In the genomic region with DNA sequence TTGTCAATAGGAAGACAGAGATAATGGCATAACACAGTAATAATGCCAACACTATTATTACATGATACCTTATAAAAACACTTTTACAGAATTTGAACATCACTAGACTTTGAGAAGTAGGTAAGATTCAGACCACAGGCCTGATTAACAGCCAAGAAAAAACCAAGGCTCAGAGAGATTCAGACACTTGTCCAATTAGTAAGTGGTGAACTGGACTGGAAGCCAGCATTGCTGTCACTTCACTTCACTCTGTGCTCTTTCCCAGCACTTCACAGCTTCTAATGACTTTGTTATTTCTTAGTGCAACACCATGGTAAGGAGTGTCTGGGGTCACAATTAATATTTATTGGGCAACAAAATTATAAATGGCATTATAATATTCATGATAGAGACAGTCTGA, we compare ENCODE assay signal across 35 cellular contexts.
DNase-seq lines count a peak whose midpoint lies in the region; ATAC-seq, FAIRE-seq and TF ChIP-seq lines count a peak whose summit lies in the region.
"Had no signal": no experiment of that assay in that cellular context is flagged by ENCODE, and none has a peak within 500 bp of the region (broad histone marks: within the 10 kb centered on the region; RNA-seq: fewer than 3 reads in every experiment).

No MANE protein-coding gene starts in this region.

- H3K4me1 ChIP-seq in astrocyte (ENCODE audit: insufficient read depth, low read length), result no peaks in the 10 kb centered on the region
- H3K4me1 ChIP-seq in SJCRH30, result 0 out of 2 replicates have a peak, but pooled peaks cover 4% of the 10 kb centered on the region
- H3K4me1 ChIP-seq: A549, BE2C, Caco-2 had no signal

- H3K4me3 ChIP-seq in astrocyte (ENCODE audit: insufficient read depth, low read depth, low read length), result no peak overlapping the region
- H3K4me3 ChIP-seq in SJCRH30, result no peak overlapping the region
- H3K4me3 ChIP-seq: A549; BLaER1; BLaER1 treated with 17β-estradiol and CSF1 and Interleukin-3, amounts not matched to agents 10 nM and 100 nM had no signal

- H4K20me1 ChIP-seq in astrocyte (ENCODE audit: insufficient read depth, low read length), result no peaks in the 10 kb centered on the region
- H4K20me1 ChIP-seq: BLaER1; BLaER1 treated with 17β-estradiol and CSF1 and Interleukin-3, amounts not matched to agents 10 nM and 100 nM had no signal

- H3K9me3 Mint-ChIP-seq in astrocyte (ENCODE audit: unreplicated experiment), result no peaks in the 10 kb centered on the region
- H3K9me3 Mint-ChIP-seq: CD4-positive, alpha-beta T cell; CD8-positive, alpha-beta T cell had no signal

- no peak overlapping the region for H2AFZ ChIP-seq in astrocyte (ENCODE audit: low read depth, low read length)

- no peaks in the 10 kb centered on the region for H3K27me3 ChIP-seq in astrocyte (ENCODE audit: insufficient read depth, low read length)
- H3K27me3 ChIP-seq in SJCRH30, result no peaks in the 10 kb centered on the region
- H3K27me3 ChIP-seq: BE2C; BLaER1; BLaER1 treated with 17β-estradiol and CSF1 and Interleukin-3, amounts not matched to agents 10 nM and 100 nM had no signal

- no peak for FAIRE-seq in astrocyte (lab: Jason Lieb, UNC)
- FAIRE-seq: A204.1, A549, D721Med had no signal

- no peaks in the 10 kb centered on the region for H3K79me2 ChIP-seq in astrocyte (ENCODE audit: insufficient read depth, low read length)

- DNase-seq in M059J (ENCODE audit: low read depth) (peak; percentile 24), astrocyte (ENCODE audit: low read depth) (peak; percentile 62), astrocyte of the hippocampus (ENCODE audit: low read depth, low spot score) (peak; percentile 64), SJCRH30 (no peak), LoVo (ENCODE audit: low spot score) (no peak)
- DNase-seq: 8988T; ACHN; AML-193; BE2C; C1 segment of cervical spinal cord; Caco-2; Calu3; CD4-positive, alpha-beta memory T cell; CD4-positive, alpha-beta T cell; CD4-positive, CD25-positive, alpha-beta regulatory T cell; CD8-positive, alpha-beta memory T cell; CD8-positive, alpha-beta T cell; COR-L47; DMS 273 treated with DMSO at 0.1 percent for 48 hours; DMS153; DMS53; DMS79; DMS79 treated with DMSO at 0.1 percent for 48 hours; DND-41; EL had no signal

- no peak for TF ChIP-seq CTCF in astrocyte (IDR thresholded peaks at IDR 0.05; ENCODE audit: insufficient read depth, low read depth, low read length)

- no peak overlapping the region for H3K4me3 Mint-ChIP-seq in astrocyte (ENCODE audit: unreplicated experiment)
- H3K4me3 Mint-ChIP-seq: B cell; CD14-positive monocyte; CD4-positive, alpha-beta memory T cell; CD4-positive, alpha-beta T cell; CD4-positive, CD25-positive, alpha-beta regulatory T cell; CD8-positive, alpha-beta memory T cell; CD8-positive, alpha-beta T cell had no signal

- H3K36me3 Mint-ChIP-seq in astrocyte (ENCODE audit: low read depth, unreplicated experiment), result peaks cover 1% of the 10 kb centered on the region
- H3K36me3 Mint-ChIP-seq: CD14-positive monocyte; CD4-positive, alpha-beta memory T cell; CD4-positive, CD25-positive, alpha-beta regulatory T cell; CD8-positive, alpha-beta memory T cell; CD8-positive, alpha-beta T cell had no signal

- no peak overlapping the region for H3K9ac ChIP-seq in astrocyte (ENCODE audit: low read length)
- H3K9ac ChIP-seq: BLaER1; BLaER1 treated with 17β-estradiol and CSF1 and Interleukin-3, amounts not matched to agents 10 nM and 100 nM had no signal

- H3K27ac ChIP-seq in astrocyte (ENCODE audit: low read depth, low read length), result no peak overlapping the region
- no peak overlapping the region for H3K27ac ChIP-seq in SJCRH30
- H3K27ac ChIP-seq: 22Rv1; A549; BLaER1; BLaER1 treated with 17β-estradiol and CSF1 and Interleukin-3, amounts not matched to agents 10 nM and 100 nM; C4-2B had no signal

- H3K9me3 ChIP-seq in astrocyte (ENCODE audit: insufficient read depth, low read depth, low read length), result no peaks in the 10 kb centered on the region
- H3K9me3 ChIP-seq in SJCRH30 (replicated peaks), result no peaks in the 10 kb centered on the region
- H3K9me3 ChIP-seq: A549, BE2C, Caco-2 had no signal

- H3K36me3 ChIP-seq in astrocyte (ENCODE audit: insufficient read depth, low read length) (no peaks in the 10 kb centered on the region), SJCRH30 (no peaks in the 10 kb centered on the region)
- H3K36me3 ChIP-seq: BE2C; BLaER1; BLaER1 treated with 17β-estradiol and CSF1 and Interleukin-3, amounts not matched to agents 10 nM and 100 nM had no signal

- no peaks in the 10 kb centered on the region for H3K27me3 Mint-ChIP-seq in astrocyte (ENCODE audit: low read depth, unreplicated experiment)
- H3K27me3 Mint-ChIP-seq: B cell; CD4-positive, alpha-beta memory T cell; CD4-positive, alpha-beta T cell; CD4-positive, CD25-positive, alpha-beta regulatory T cell; CD8-positive, alpha-beta memory T cell had no signal

- H3K27ac Mint-ChIP-seq in astrocyte (ENCODE audit: unreplicated experiment), result no peak overlapping the region
- H3K27ac Mint-ChIP-seq: B cell; CD14-positive monocyte; CD4-positive, alpha-beta memory T cell; CD4-positive, alpha-beta T cell; CD4-positive, CD25-positive, alpha-beta regulatory T cell; CD8-positive, alpha-beta memory T cell; CD8-positive, alpha-beta T cell had no signal

- H3K4me1 Mint-ChIP-seq in astrocyte (ENCODE audit: low read depth, unreplicated experiment), result peaks cover 25% of the 10 kb centered on the region
- H3K4me1 Mint-ChIP-seq: B cell; CD14-positive monocyte; CD4-positive, alpha-beta memory T cell; CD4-positive, CD25-positive, alpha-beta regulatory T cell; CD8-positive, alpha-beta memory T cell had no signal

- no peak overlapping the region for H3K4me2 ChIP-seq in astrocyte (ENCODE audit: low read length)
- H3K4me2 ChIP-seq: A549, BLaER1 had no signal

- no peak for ATAC-seq in HG02970 (IDR thresholded peaks at IDR 0.05; ENCODE audit: low FRiP score, unreplicated experiment)
- ATAC-seq: A549; CD8-positive, alpha-beta T cell had no signal

Comparison
In these comparisons a context has a peak if more than half of its experiments do, and no peak if none do; other contexts are left out.
1. DNase-seq: peak in M059J (single experiment), astrocyte (single experiment) and astrocyte of the hippocampus (single experiment); none in SJCRH30 (0 of 2) and LoVo (single experiment).